ENCODE assay signal across 15 cellular contexts in genomic region chr3:56611364-56611763, GRCh38. TPM values are rescaled to one million over a fixed set of nuclear protein-coding genes. Genes with fewer than 3 reads are reported as not detected.
DNase-seq lines count a peak whose midpoint lies in the region; ATAC-seq and TF ChIP-seq lines count a peak whose summit lies in the region.
"Had no signal": no experiment of that assay in that cellular context is flagged by ENCODE, and none has a peak within 500 bp of the region (broad histone marks: within the 10 kb centered on the region; RNA-seq: fewer than 3 reads in every experiment).

No MANE protein-coding gene starts in this region.

- H3F3A ChIP-seq in PC-3 (ENCODE audit: low read length, unreplicated experiment): no peaks in the 10 kb centered on the region

- no peak for TF ChIP-seq CTCF in CD4-positive, alpha-beta T cell (IDR thresholded peaks at IDR 0.05)
- no peak for TF ChIP-seq CTCF in PC-3 (conservative IDR thresholded peaks at IDR 0.05; ENCODE audit: low read depth, low read length)

- no peak overlapping the region for H3K9ac ChIP-seq in PC-3 (ENCODE audit: low read length)

- no peak for DNase-seq in CD4-positive, CD25-positive, alpha-beta regulatory T cell
- DNase-seq in CD4-positive, alpha-beta T cell: no peak
- no peak for DNase-seq in activated CD4-positive, alpha-beta memory T cell treated with anti-CD3 and anti-CD28 coated beads for 36 hours
- DNase-seq in left colon: no peak
- DNase-seq in NCI-H82 (lab: John Stamatoyannopoulos, UW): no peak
- no peak for DNase-seq in NCI-H1417 (lab: John Stamatoyannopoulos, UW)
- no peak for DNase-seq in PC-3
- DNase-seq: DND-41, NCI-H1105 treated with DMSO at 0.1 percent for 48 hours, NCI-H187, NCI-H345, PC-9, SJCRH30 had no signal

- H4K20me1 ChIP-seq in PC-3 (ENCODE audit: low read length): no peaks in the 10 kb centered on the region

- H3K4me1 ChIP-seq in CD4-positive, CD25-positive, alpha-beta regulatory T cell (ENCODE audit: control insufficient read depth, insufficient read depth, low read length, poor library complexity, severe bottlenecking): peaks cover 46% of the 10 kb centered on the region
- no peaks in the 10 kb centered on the region for H3K4me1 ChIP-seq in PC-3 (ENCODE audit: insufficient read depth, low read length)
- H3K4me1 ChIP-seq: SJCRH30 had no signal

- BruUV-seq in PC-3 (replicated peaks; lab: Mats Ljungman, UMichigan): no TSS peak

- CTCF ChIA-PET in CD4-positive, alpha-beta T cell (lab: Charles Lee): no interaction called here
- CTCF ChIA-PET in activated CD4-positive, alpha-beta memory T cell treated with anti-CD3 and anti-CD28 coated beads for 36 hours (lab: Charles Lee): no interaction called here
- CTCF ChIA-PET in PC-3 (lab: Charles Lee): no interaction called here

- H3K79me2 ChIP-seq in PC-3 (ENCODE audit: low read length): 0 out of 2 replicates have a peak, but pooled peaks cover 7% of the 10 kb centered on the region

- H3K27ac ChIP-seq in CD4-positive, CD25-positive, alpha-beta regulatory T cell (ENCODE audit: insufficient read depth, low read length, poor library complexity, severe bottlenecking): no peak overlapping the region
- H3K27ac ChIP-seq in CD4-positive, alpha-beta T cell (ENCODE audit: low read depth, low read length): no peak overlapping the region
- no peak overlapping the region for H3K27ac ChIP-seq in PC-3 (ENCODE audit: low read length)
- H3K27ac ChIP-seq: PC-9, SJCRH30 had no signal

- POLR2A ChIA-PET in CD4-positive, alpha-beta T cell (lab: Charles Lee): interaction anchor here (0.6 to 4.7 kb wide), 3 partner anchors 18 to 58 kb away, joined by 3 to 20 read pairs (median 3); partner anchors contain the start of gene CCDC66
- POLR2A ChIA-PET in activated CD4-positive, alpha-beta memory T cell treated with anti-CD3 and anti-CD28 coated beads for 36 hours (lab: Charles Lee): no interaction called here
- POLR2A ChIA-PET in PC-3 (lab: Charles Lee; ENCODE audit: unreplicated experiment): no interaction called here

- H3K27ac Mint-ChIP-seq in CD4-positive, CD25-positive, alpha-beta regulatory T cell: peak overlapping the region in 2 of 3 donors; percentile 73 to 90
- H3K27ac Mint-ChIP-seq in CD4-positive, alpha-beta T cell: peak overlapping the region; percentile 63
- H3K27ac Mint-ChIP-seq in activated CD4-positive, alpha-beta memory T cell treated with anti-CD3 and anti-CD28 coated beads for 36 hours: peak overlapping the region; percentile 53

- peaks cover 76% of the 10 kb centered on the region for H3K36me3 Mint-ChIP-seq in CD4-positive, CD25-positive, alpha-beta regulatory T cell
- H3K36me3 Mint-ChIP-seq in CD4-positive, alpha-beta T cell (ENCODE audit: low read depth): peaks cover 89% of the 10 kb centered on the region
- H3K36me3 Mint-ChIP-seq in activated CD4-positive, alpha-beta memory T cell treated with anti-CD3 and anti-CD28 coated beads for 36 hours: peaks cover 70% of the 10 kb centered on the region

- peaks cover 45 to 77% (median 66%) of the 10 kb centered on the region in 4 donors for H3K4me1 Mint-ChIP-seq in CD4-positive, CD25-positive, alpha-beta regulatory T cell
- H3K4me1 Mint-ChIP-seq in CD4-positive, alpha-beta T cell (ENCODE audit: low read depth): peaks cover 77% of the 10 kb centered on the region
- H3K4me1 Mint-ChIP-seq in activated CD4-positive, alpha-beta memory T cell treated with anti-CD3 and anti-CD28 coated beads for 36 hours (ENCODE audit: low read depth): peaks cover 69% of the 10 kb centered on the region

- no peak overlapping the region for H2AFZ ChIP-seq in PC-3 (ENCODE audit: low read length)
- H2AFZ ChIP-seq: PC-9 had no signal

- peak overlapping the region in 3 of 4 donors; percentile 27 to 63 (median 52) for H3K4me3 Mint-ChIP-seq in CD4-positive, CD25-positive, alpha-beta regulatory T cell
- no peak overlapping the region for H3K4me3 Mint-ChIP-seq in CD4-positive, alpha-beta T cell
- H3K4me3 Mint-ChIP-seq in activated CD4-positive, alpha-beta memory T cell treated with anti-CD3 and anti-CD28 coated beads for 36 hours: no peak overlapping the region

- no peaks in the 10 kb centered on the region for H3K27me3 Mint-ChIP-seq in CD4-positive, CD25-positive, alpha-beta regulatory T cell
- H3K27me3 Mint-ChIP-seq in CD4-positive, alpha-beta T cell: no peaks in the 10 kb centered on the region
- no peaks in the 10 kb centered on the region for H3K27me3 Mint-ChIP-seq in activated CD4-positive, alpha-beta memory T cell treated with anti-CD3 and anti-CD28 coated beads for 36 hours

- H3K9me3 Mint-ChIP-seq in CD4-positive, CD25-positive, alpha-beta regulatory T cell: peaks cover 0 to 15% (median 3%) of the 10 kb centered on the region in 7 donors
- peaks cover 5% of the 10 kb centered on the region for H3K9me3 Mint-ChIP-seq in CD4-positive, alpha-beta T cell
- peaks cover 16% of the 10 kb centered on the region for H3K9me3 Mint-ChIP-seq in activated CD4-positive, alpha-beta memory T cell treated with anti-CD3 and anti-CD28 coated beads for 36 hours

- intact Hi-C loops in CD4-positive, alpha-beta T cell (cut with DNase I, micrococcal nuclease): no loop called here
- intact Hi-C loops in activated CD4-positive, alpha-beta memory T cell treated with anti-CD3 and anti-CD28 coated beads for 36 hours (cut with micrococcal nuclease): loop anchor here (10.0 kb wide), 1 partner anchor 63 kb away; no protein-coding TSS in a partner anchor
- intact Hi-C loops in left colon (cut with DNase I, micrococcal nuclease): no loop called here
- intact Hi-C loops in PC-3 (cut with micrococcal nuclease): no loop called here

- H3K36me3 ChIP-seq in CD4-positive, CD25-positive, alpha-beta regulatory T cell (ENCODE audit: control insufficient read depth, insufficient read depth, low read length): peaks cover 39% of the 10 kb centered on the region
- H3K36me3 ChIP-seq in PC-3 (ENCODE audit: low read depth, low read length): peaks cover 33% of the 10 kb centered on the region

- H3K9me2 ChIP-seq in PC-3 (replicated peaks; ENCODE audit: low read length): no peaks in the 10 kb centered on the region

- no peaks in the 10 kb centered on the region for H3K9me3 ChIP-seq in CD4-positive, CD25-positive, alpha-beta regulatory T cell (ENCODE audit: control insufficient read depth in 2 of 2, low read length in 2 of 2)
- no peaks in the 10 kb centered on the region for H3K9me3 ChIP-seq in CD4-positive, alpha-beta T cell (ENCODE audit: control insufficient read depth, low read length)
- no peaks in the 10 kb centered on the region for H3K9me3 ChIP-seq in PC-3 (ENCODE audit: low read length)
- H3K9me3 ChIP-seq: SJCRH30 had no signal

- no peak overlapping the region for H3K4me2 ChIP-seq in PC-3 (ENCODE audit: low read length)
- H3K4me2 ChIP-seq: PC-9 had no signal

- no peaks in the 10 kb centered on the region for H3K27me3 ChIP-seq in CD4-positive, CD25-positive, alpha-beta regulatory T cell (ENCODE audit: control insufficient read depth, insufficient read depth, low read length)
- no peaks in the 10 kb centered on the region for H3K27me3 ChIP-seq in CD4-positive, alpha-beta T cell (ENCODE audit: control insufficient read depth, insufficient read depth, low read length)
- H3K27me3 ChIP-seq in PC-3 (ENCODE audit: low read length): no peaks in the 10 kb centered on the region
- H3K27me3 ChIP-seq: SJCRH30 had no signal

- no peak overlapping the region for H3K4me3 ChIP-seq in CD4-positive, CD25-positive, alpha-beta regulatory T cell (ENCODE audit: low read depth, low read length)
- no peak overlapping the region for H3K4me3 ChIP-seq in PC-3 (ENCODE audit: low read length)
- H3K4me3 ChIP-seq: PC-9, SJCRH30 had no signal

- ATAC-seq in CD4-positive, CD25-positive, alpha-beta regulatory T cell (ENCODE audit: low read depth in 2 of 2): no peak
- ATAC-seq in CD4-positive, alpha-beta T cell (ENCODE audit: poor library complexity): no peak
- ATAC-seq in left colon (peak; percentile 76), PC-3 (no peak), HG03135 (IDR thresholded peaks at IDR 0.05; ENCODE audit: unreplicated experiment) (no peak)
- ATAC-seq: HCT116 had no signal

RNA-seq across cellular contexts. Expression of gene CCDC66, which starts 54.4 kb away (rescaled TPM):
- 74.5 TPM for total RNA-seq in CD4-positive, CD25-positive, alpha-beta regulatory T cell
- polyA plus RNA-seq in CD4-positive, CD25-positive, alpha-beta regulatory T cell: 10 to 100 TPM; 21.0 to 29.1 (median 23.9) TPM
- 100 to 1,000 TPM in 1 of 2 experiments, 10 to 100 TPM in 1; 97.1 to 101 TPM for total RNA-seq in CD4-positive, alpha-beta T cell
- total RNA-seq in activated CD4-positive, alpha-beta memory T cell treated with anti-CD3 and anti-CD28 coated beads for 36 hours: 10 to 100 TPM; 21.0 to 29.4 TPM
- total RNA-seq in left colon: 10 to 100 TPM; 13.5 to 20.2 TPM
- 17.3 and 22.0 TPM in 2 replicates for total RNA-seq in PC-3 (2014; rRNA removed)

Comparison
In these comparisons a context has a peak if more than half of its experiments do, and no peak if none do; other contexts are left out.
1. H3K4me3 Mint-ChIP-seq: peak in CD4-positive, CD25-positive, alpha-beta regulatory T cell (3 of 4); none in CD4-positive, alpha-beta T cell (single experiment) and activated CD4-positive, alpha-beta memory T cell treated with anti-CD3 and anti-CD28 coated beads for 36 hours (single experiment).
2. Peak in every context shown above with its lines, with median percentiles within 50 percentile points of each other: H3K27ac Mint-ChIP-seq.